ENCODE assay signal across 1 cellular context in genomic region chr2:107263596-107264090, GRCh38.
TF ChIP-seq lines count a peak whose summit lies in the region.

No MANE protein-coding gene starts in this region.

TF ChIP-seq in GM23338, 12 proteins besides CTCF, POLR2A, EP300 and RAD21 (continued from another document):
- no peak for TF ChIP-seq ZNF462 (CRISPR knock-in tag; IDR thresholded peaks at IDR 0.05)
- TF ChIP-seq EZH2 (IDR thresholded peaks at IDR 0.05; ENCODE audit: low read depth, unreplicated experiment) = no peak
- TF ChIP-seq NANOG (IDR thresholded peaks at IDR 0.05; ENCODE audit: borderline replicate concordance) = no peak
- TF ChIP-seq JUNB (IDR thresholded peaks at IDR 0.05; ENCODE audit: unreplicated experiment) = no peak
